In genomic region chr4:7328162-7328912, GRCh38 we compare ENCODE assay signal across 17 cellular contexts.
"Had no signal": no experiment of that assay in that cellular context is flagged by ENCODE, and none has a peak within 500 bp of the region (broad histone marks: within the 10 kb centered on the region; RNA-seq: fewer than 3 reads in every experiment).

No MANE protein-coding gene starts in this region.

- H3K4me1 Mint-ChIP-seq: activated naive CD4-positive, alpha-beta T cell treated with anti-CD3 and anti-CD28 coated beads, Interleukin-2, amount 50 U/mL, for 24 hours had no signal

- H3K27ac ChIP-seq: ascending aorta, breast epithelium, left ventricle myocardium inferior, suprapubic skin, VCaP had no signal

- FAIRE-seq: frontal cortex had no signal

- H3K4me1 ChIP-seq: breast epithelium had no signal

- ATAC-seq: natural killer cell, T-helper 17 cell had no signal

- H3K4me3 Mint-ChIP-seq: activated naive CD4-positive, alpha-beta T cell treated with anti-CD3 and anti-CD28 coated beads, Interleukin-2, amount 50 U/mL, for 24 hours; natural killer cell; stimulated activated naive CD8-positive, alpha-beta T cell treated with anti-CD3 and anti-CD28 coated beads, Interleukin-15, Interleukin-2, amounts not matched to agents 100 ng/mL and 50 ng/mL, for 24 hours; T-helper 17 cell had no signal

- H3K36me3 ChIP-seq: ascending aorta, breast epithelium, left ventricle myocardium inferior, suprapubic skin had no signal

- H3K9me3 Mint-ChIP-seq: activated naive CD4-positive, alpha-beta T cell treated with anti-CD3 and anti-CD28 coated beads, Interleukin-2, amount 50 U/mL, for 24 hours; natural killer cell; stimulated activated naive CD8-positive, alpha-beta T cell treated with anti-CD3 and anti-CD28 coated beads, Interleukin-15, Interleukin-2, amounts not matched to agents 100 ng/mL and 50 ng/mL, for 24 hours had no signal

- H3K36me3 Mint-ChIP-seq: activated naive CD4-positive, alpha-beta T cell treated with anti-CD3 and anti-CD28 coated beads, Interleukin-2, amount 50 U/mL, for 24 hours; natural killer cell had no signal

- H3K4me3 ChIP-seq: ascending aorta, breast epithelium, left ventricle myocardium inferior, suprapubic skin had no signal

- H3K27ac Mint-ChIP-seq: activated naive CD4-positive, alpha-beta T cell treated with anti-CD3 and anti-CD28 coated beads, Interleukin-2, amount 50 U/mL, for 24 hours; natural killer cell; stimulated activated naive CD8-positive, alpha-beta T cell treated with anti-CD3 and anti-CD28 coated beads, Interleukin-15, Interleukin-2, amounts not matched to agents 100 ng/mL and 50 ng/mL, for 24 hours; T-helper 17 cell had no signal

- H3K9me3 ChIP-seq: ascending aorta, breast epithelium, left ventricle myocardium inferior, suprapubic skin had no signal

- DNase-seq: activated CD4-positive, alpha-beta T cell treated with anti-CD3 and anti-CD28 coated beads for 1 hour; activated CD4-positive, alpha-beta T cell treated with anti-CD3 and anti-CD28 coated beads, Interleukin-2, amount 50 U/mL, for 4 hours; activated gamma-delta T cell; effector CD4-positive, alpha-beta T cell; natural killer cell; retina; stimulated activated CD4-positive, alpha-beta T cell treated with anti-CD3 and anti-CD28 coated beads, Interleukin-2, amount 100 ng/mL, for 48 hours; T-helper 17 cell; trophoblast cell had no signal

- H3K27me3 Mint-ChIP-seq: stimulated activated naive CD8-positive, alpha-beta T cell treated with anti-CD3 and anti-CD28 coated beads, Interleukin-15, Interleukin-2, amounts not matched to agents 100 ng/mL and 50 ng/mL, for 24 hours had no signal

- H3K27me3 ChIP-seq: ascending aorta, breast epithelium had no signal
